In genomic region chr19:29662604-29663404, GRCh38 we compare ENCODE assay signal across 7 cellular contexts. TPM values are rescaled to one million over a fixed set of nuclear protein-coding genes. Genes with fewer than 3 reads are reported as not detected.
DNase-seq lines count a peak whose midpoint lies in the region; ATAC-seq and TF ChIP-seq lines count a peak whose summit lies in the region.

No MANE protein-coding gene starts in this region.

- CTCF ChIA-PET in HEK293 (lab: Yijun Ruan, JAX) = interaction anchor here (0.5 to 11.0 kb wide), 14 partner anchors 9 to 607 kb away, joined by 3 to 105 read pairs (median 4); partner anchors contain the start of gene POP4

- H3K27ac Mint-ChIP-seq in progenitor cell of endocrine pancreas = peak overlapping the region; percentile 90

- TF ChIP-seq CTCF in HEK293 (tag by site-specific recombination; IDR thresholded peaks at IDR 0.05) = 0 out of 2 replicates have a peak, but pooled peaks have one; percentile 33
- TF ChIP-seq CTCF in progenitor cell of endocrine pancreas (IDR thresholded peaks at IDR 0.05; ENCODE audit: unreplicated experiment) = no peak
- TF ChIP-seq CTCF in BE2C (IDR thresholded peaks at IDR 0.05; ENCODE audit: low read depth, low read length) = no peak

- H3K9me3 Mint-ChIP-seq in progenitor cell of endocrine pancreas (ENCODE audit: low read depth) = no peaks in the 10 kb centered on the region

- H3K4me1 Mint-ChIP-seq in progenitor cell of endocrine pancreas (ENCODE audit: low read depth) = peaks cover 29% of the 10 kb centered on the region

- DNase-seq in T1000 (lab: John Stamatoyannopoulos, UW) (peak; percentile 61), fibroblast of peridontal ligament (ENCODE audit: extremely low read depth) (peak; percentile 96), progenitor cell of endocrine pancreas (ENCODE audit: low spot score, unreplicated experiment) (no peak), BE2C (no peak), inferior parietal cortex (ENCODE audit: extremely low spot score) (no peak)

- H3K4me1 ChIP-seq in HEK293 (ENCODE audit: control insufficient read depth, insufficient read depth, low read length) (peaks cover 50% of the 10 kb centered on the region), BE2C (no peaks in the 10 kb centered on the region)

- no peaks in the 10 kb centered on the region for H3K36me3 ChIP-seq in HEK293 (ENCODE audit: control insufficient read depth in 2 of 2, insufficient read depth in 1 of 2, low read length in 2 of 2)
- H3K36me3 ChIP-seq in BE2C = no peaks in the 10 kb centered on the region

- H3K4me3 ChIP-seq in HEK293 (ENCODE audit: low read depth, low read length) = no peak overlapping the region
- H3K4me3 ChIP-seq in BE2C (ENCODE audit: low read depth, low read length) = no peak overlapping the region

- H3K9me3 ChIP-seq in HEK293 (ENCODE audit: control insufficient read depth, insufficient read depth, low read depth, low read length) (no peaks in the 10 kb centered on the region), BE2C (no peaks in the 10 kb centered on the region)

- H3K27ac ChIP-seq in HEK293 (ENCODE audit: extremely low read depth, low read depth, low read length) = peak overlapping the region; percentile 1; the same call in 1 of the 2 replicates

- ATAC-seq in HG03097 (IDR thresholded peaks at IDR 0.05; ENCODE audit: low FRiP score, unreplicated experiment) = no peak

- POLR2A ChIA-PET in HEK293 (lab: Yijun Ruan, JAX) = interaction anchor here (0.8 to 2.6 kb wide), 7 partner anchors 9 to 57 kb away, joined by 3 to 17 read pairs (median 6); partner anchors contain the start of genes C19orf12 and POP4

- peaks cover 4% of the 10 kb centered on the region for H3K27me3 Mint-ChIP-seq in progenitor cell of endocrine pancreas

- no peaks in the 10 kb centered on the region for H3K36me3 Mint-ChIP-seq in progenitor cell of endocrine pancreas (ENCODE audit: insufficient read depth)

- H3K4me3 Mint-ChIP-seq in progenitor cell of endocrine pancreas (ENCODE audit: low read depth) = peak overlapping the region; percentile 24

- H3K27me3 ChIP-seq in BE2C = no peaks in the 10 kb centered on the region

TF ChIP-seq in HEK293, 187 proteins besides CTCF, POLR2A, EP300 and RAD21 (continues in another document):
- TF ChIP-seq ZNF19 (tag by site-specific recombination; IDR thresholded peaks at IDR 0.05; ENCODE audit: low read depth) (no peak), ZNF132 (tag by site-specific recombination; IDR thresholded peaks at IDR 0.05; ENCODE audit: borderline replicate concordance) (no peak), ZNF16 (tag by site-specific recombination; IDR thresholded peaks at IDR 0.05; ENCODE audit: low read depth) (no peak), ZNF391 (tag by site-specific recombination; IDR thresholded peaks at IDR 0.05; ENCODE audit: borderline replicate concordance, low read depth) (no peak), KLF16 (tag by site-specific recombination; IDR thresholded peaks at IDR 0.05) (peak; percentile 20; the same call in 1 of the 2 replicates), ZNF692 (tag by site-specific recombination; IDR thresholded peaks at IDR 0.05) (peak; percentile 68), ZSCAN18 (tag by site-specific recombination; IDR thresholded peaks at IDR 0.05) (no peak), ZNF48 (tag by site-specific recombination; IDR thresholded peaks at IDR 0.05) (no peak), ZNF600 (tag by site-specific recombination; IDR thresholded peaks at IDR 0.05) (peak; percentile 97), ZNF416 (tag by site-specific recombination; IDR thresholded peaks at IDR 0.05) (no peak), ZNF660 (tag by site-specific recombination; IDR thresholded peaks at IDR 0.05) (no peak; the same call in none of the 2 replicates), IKZF3 (tag by site-specific recombination; IDR thresholded peaks at IDR 0.05) (peak; percentile 40; the same call in 1 of the 2 replicates), MYNN (tag by site-specific recombination; IDR thresholded peaks at IDR 0.05; ENCODE audit: borderline replicate concordance) (no peak; the same call in 1 of the 2 replicates), GLIS2 (tag by site-specific recombination; IDR thresholded peaks at IDR 0.05) (peak; percentile 71), ZNF548 (tag by site-specific recombination; IDR thresholded peaks at IDR 0.05) (no peak), ZNF221 (tag by site-specific recombination; IDR thresholded peaks at IDR 0.05; ENCODE audit: borderline replicate concordance) (no peak), ZNF398 (tag by site-specific recombination; IDR thresholded peaks at IDR 0.05) (peak; percentile 54; the same call in 1 of the 2 replicates), ZNF837 (tag by site-specific recombination; IDR thresholded peaks at IDR 0.05) (no peak), HOXD13 (CRISPR knock-in tag; IDR thresholded peaks at IDR 0.05; ENCODE audit: borderline replicate concordance) (no peak), ZNF785 (tag by site-specific recombination; IDR thresholded peaks at IDR 0.05) (0 out of 2 replicates have a peak, but pooled peaks have one; percentile 10), RBAK (tag by site-specific recombination; IDR thresholded peaks at IDR 0.05) (no peak), ZNF426 (tag by site-specific recombination; IDR thresholded peaks at IDR 0.05) (no peak), ZNF341 (tag by site-specific recombination; IDR thresholded peaks at IDR 0.05; ENCODE audit: low read depth) (0 out of 2 replicates have a peak, but pooled peaks have one; percentile 17), EGR2 (tag by site-specific recombination; IDR thresholded peaks at IDR 0.05; ENCODE audit: low read depth) (peak; percentile 83), ZNF175 (tag by site-specific recombination; IDR thresholded peaks at IDR 0.05) (no peak)
- TF ChIP-seq, protein P1, sequence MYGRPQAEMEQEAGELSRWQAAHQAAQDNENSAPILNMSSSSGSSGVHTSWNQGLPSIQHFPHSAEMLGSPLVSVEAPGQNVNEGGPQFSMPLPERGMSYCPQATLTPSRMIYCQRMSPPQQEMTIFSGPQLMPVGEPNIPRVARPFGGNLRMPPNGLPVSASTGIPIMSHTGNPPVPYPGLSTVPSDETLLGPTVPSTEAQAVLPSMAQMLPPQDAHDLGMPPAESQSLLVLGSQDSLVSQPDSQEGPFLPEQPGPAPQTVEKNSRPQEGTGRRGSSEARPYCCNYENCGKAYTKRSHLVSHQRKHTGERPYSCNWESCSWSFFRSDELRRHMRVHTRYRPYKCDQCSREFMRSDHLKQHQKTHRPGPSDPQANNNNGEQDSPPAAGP (tag by site-specific recombination; IDR thresholded peaks at IDR 0.05) = peak; percentile 60
- TF ChIP-seq, protein P2, sequence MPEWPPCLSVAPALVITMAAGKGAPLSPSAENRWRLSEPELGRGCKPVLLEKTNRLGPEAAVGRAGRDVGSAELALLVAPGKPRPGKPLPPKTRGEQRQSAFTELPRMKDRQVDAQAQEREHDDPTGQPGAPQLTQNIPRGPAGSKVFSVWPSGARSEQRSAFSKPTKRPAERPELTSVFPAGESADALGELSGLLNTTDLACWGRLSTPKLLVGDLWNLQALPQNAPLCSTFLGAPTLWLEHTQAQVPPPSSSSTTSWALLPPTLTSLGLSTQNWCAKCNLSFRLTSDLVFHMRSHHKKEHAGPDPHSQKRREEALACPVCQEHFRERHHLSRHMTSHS (tag by site-specific recombination; IDR thresholded peaks at IDR 0.05) = no peak

RNA-seq across cellular contexts. Expression of gene PLEKHF1, which starts 2.5 kb away (rescaled TPM):
- total RNA-seq in progenitor cell of endocrine pancreas = 7.9 and 9.6 TPM in 2 replicates
- polyA plus RNA-seq in BE2C (2012; ENCODE audit: insufficient read depth, insufficient read length, low read depth) = 0.79 TPM

RNA-seq across cellular contexts. Expression of gene C19orf12, which starts 52.3 kb away (rescaled TPM):
- 35.2 and 37.6 TPM in 2 replicates for total RNA-seq in progenitor cell of endocrine pancreas
- 32.4 TPM for polyA plus RNA-seq in BE2C (2012; ENCODE audit: insufficient read depth, insufficient read length, low read depth)

RNA-seq across cellular contexts. Expression of gene POP4, which starts 56.7 kb away (rescaled TPM):
- 52.6 and 52.7 TPM in 2 replicates for total RNA-seq in progenitor cell of endocrine pancreas
- 83.4 TPM for polyA plus RNA-seq in BE2C (2012; ENCODE audit: insufficient read depth, insufficient read length, low read depth)

Comparison
In these comparisons a context has a peak if more than half of its experiments do, and no peak if none do; other contexts are left out.
1. DNase-seq: peak in T1000 (single experiment) and fibroblast of peridontal ligament (single experiment); none in progenitor cell of endocrine pancreas (single experiment), BE2C (single experiment) and inferior parietal cortex (single experiment).